ENCODE assay signal across 9 cellular contexts in the genomic region with DNA sequence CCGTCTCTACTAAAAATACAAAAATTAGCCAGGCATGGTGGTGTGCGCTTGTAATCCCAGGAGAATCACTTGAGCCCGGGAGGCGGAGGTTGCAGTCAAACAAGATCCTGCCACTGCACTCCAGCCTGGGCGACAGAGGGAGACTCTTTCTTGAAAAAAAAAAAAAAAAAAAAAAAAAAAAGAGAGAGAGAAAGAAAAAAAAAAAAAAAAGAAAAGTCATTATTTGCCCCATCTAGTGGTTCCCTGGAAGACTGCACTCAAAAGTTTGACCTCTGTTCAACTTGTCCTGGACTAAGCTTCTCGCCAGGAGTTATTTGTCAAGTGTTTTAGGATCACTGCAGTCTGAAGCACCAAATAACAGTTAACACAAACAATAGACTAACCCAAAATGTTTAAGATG. TPM values are rescaled to one million over a fixed set of nuclear protein-coding genes. Genes with fewer than 3 reads are reported as not detected.
DNase-seq lines count a peak whose midpoint lies in the region; ATAC-seq and TF ChIP-seq lines count a peak whose summit lies in the region.
"Had no signal": no experiment of that assay in that cellular context is flagged by ENCODE, and none has a peak within 500 bp of the region (broad histone marks: within the 10 kb centered on the region; RNA-seq: fewer than 3 reads in every experiment).

No MANE protein-coding gene starts in this region.

- no peak overlapping the region for H3K4me3 Mint-ChIP-seq in mesothelial cell of epicardium

- DNase-seq in GM12864 (ENCODE audit: low read depth) (no peak), amniotic epithelial cell (ENCODE audit: low read depth) (peak; percentile 6), mesothelial cell of epicardium (ENCODE audit: low spot score in 2 of 2, unreplicated experiment in 2 of 2) (no peak), NOMO-1 treated with dmso at 0.1 percent for 144 hours (lab: John Stamatoyannopoulos, UW; ENCODE audit: unreplicated experiment) (no peak)
- no peak for DNase-seq in stimulated activated CD4-positive, alpha-beta T cell treated with anti-CD3 and anti-CD28 coated beads, Interleukin-2, amount 100 ng/mL, for 48 hours

- H3K4me1 Mint-ChIP-seq in mesothelial cell of epicardium, result peaks cover 4% of the 10 kb centered on the region

- ATAC-seq in HG03342 (IDR thresholded peaks at IDR 0.05; ENCODE audit: unreplicated experiment) (peak; percentile 68), HG02588 (IDR thresholded peaks at IDR 0.05; ENCODE audit: unreplicated experiment) (no peak), GM21737 (IDR thresholded peaks at IDR 0.05; ENCODE audit: unreplicated experiment) (no peak)

- peaks cover 6% of the 10 kb centered on the region for H3K9me3 Mint-ChIP-seq in mesothelial cell of epicardium

- H3K36me3 Mint-ChIP-seq in mesothelial cell of epicardium, result no peaks in the 10 kb centered on the region

- no peak overlapping the region for H3K27ac Mint-ChIP-seq in mesothelial cell of epicardium

- TF ChIP-seq CTCF in GM12864 (IDR thresholded peaks at IDR 0.05; ENCODE audit: low read depth, low read length, missing control alignments) (peak; percentile 48), mesothelial cell of epicardium (IDR thresholded peaks at IDR 0.05; ENCODE audit: unreplicated experiment) (peak; percentile 61)

- H3K4me3 ChIP-seq in GM12864 (ENCODE audit: low read depth, low read length), result no peak overlapping the region
- H3K4me3 ChIP-seq: thoracic aorta had no signal

- H3K27me3 Mint-ChIP-seq in mesothelial cell of epicardium (ENCODE audit: low read depth), result peaks cover 4% of the 10 kb centered on the region

RNA-seq across cellular contexts. Expression of gene KCTD8, which starts 45.3 kb away (rescaled TPM):
- 5.6 to 7.1 TPM (median 6.6 TPM) in 3 replicates for total RNA-seq in mesothelial cell of epicardium
